17 cellular contexts compared by ENCODE assay signal in genomic region chr2:10569460-10569859, GRCh38.
DNase-seq lines count a peak whose midpoint lies in the region; ATAC-seq and TF ChIP-seq lines count a peak whose summit lies in the region.
"Had no signal": no experiment of that assay in that cellular context is flagged by ENCODE, and none has a peak within 500 bp of the region (broad histone marks: within the 10 kb centered on the region; RNA-seq: fewer than 3 reads in every experiment).

No MANE protein-coding gene starts in this region.

- H3F3A ChIP-seq in GM23338 (replicated peaks; ENCODE audit: low read depth) (no peaks in the 10 kb centered on the region), neural progenitor cell (ENCODE audit: low read depth) (no peaks in the 10 kb centered on the region)

- no peaks in the 10 kb centered on the region for H3K9me2 ChIP-seq in GM23338 (ENCODE audit: insufficient read depth)

- H3K9me3 Mint-ChIP-seq in activated naive CD4-positive, alpha-beta T cell treated with anti-CD3 and anti-CD28 coated beads, Interleukin-2, amount 10 ng/mL, durations not matched to agents 7 days and 5 days: no peaks in the 10 kb centered on the region
- H3K9me3 Mint-ChIP-seq in GM23338 (no peaks in the 10 kb centered on the region), neural progenitor cell (no peaks in the 10 kb centered on the region)
- no peaks in the 10 kb centered on the region for H3K9me3 Mint-ChIP-seq in activated naive CD8-positive, alpha-beta T cell treated with anti-CD3 and anti-CD28 coated beads for 36 hours
- H3K9me3 Mint-ChIP-seq: CD4-positive, alpha-beta T cell had no signal

- no peak for TF ChIP-seq CTCF in GM23338 (conservative IDR thresholded peaks at IDR 0.05; ENCODE audit: low read depth in 2 of 2)
- no peak for TF ChIP-seq CTCF in neural progenitor cell (IDR thresholded peaks at IDR 0.05)
- TF ChIP-seq CTCF in brain microvascular endothelial cell (IDR thresholded peaks at IDR 0.05; ENCODE audit: low read depth, low read length, missing control alignments): no peak

- no peaks in the 10 kb centered on the region for H3K9me3 ChIP-seq in neural progenitor cell (ENCODE audit: low read depth)

- H3K36me3 ChIP-seq in GM23338 (ENCODE audit: insufficient read depth) (peaks cover 11% of the 10 kb centered on the region; the same call in 1 of the 2 replicates), neural progenitor cell (no peaks in the 10 kb centered on the region), brain microvascular endothelial cell (replicated peaks) (peaks cover 10% of the 10 kb centered on the region)

- in situ Hi-C loops in brain microvascular endothelial cell (cut with HindIII; ENCODE audit: low pct_ligation_motif_present, low sequenced_read_pairs): no loop called here

- H3K27ac ChIP-seq in GM23338 (ENCODE audit: low read depth): no peak overlapping the region
- H3K27ac ChIP-seq in neural progenitor cell: no peak overlapping the region
- H3K27ac ChIP-seq in brain microvascular endothelial cell: no peak overlapping the region
- H3K27ac ChIP-seq: GM23248 had no signal

- H3K79me2 ChIP-seq in GM23338 (replicated peaks; ENCODE audit: insufficient read depth): no peaks in the 10 kb centered on the region
- H3K79me2 ChIP-seq in neural progenitor cell (ENCODE audit: low read depth): no peaks in the 10 kb centered on the region

- H3K4me2 ChIP-seq in GM23338: no peak overlapping the region
- no peak overlapping the region for H3K4me2 ChIP-seq in neural progenitor cell

- peak overlapping the region; percentile 26 for H3K27ac Mint-ChIP-seq in activated naive CD4-positive, alpha-beta T cell treated with anti-CD3 and anti-CD28 coated beads, Interleukin-2, amount 10 ng/mL, durations not matched to agents 7 days and 5 days
- H3K27ac Mint-ChIP-seq in GM23338 (no peak overlapping the region), neural progenitor cell (peak overlapping the region; percentile 47)
- peak overlapping the region; percentile 6 for H3K27ac Mint-ChIP-seq in activated naive CD8-positive, alpha-beta T cell treated with anti-CD3 and anti-CD28 coated beads for 36 hours
- H3K27ac Mint-ChIP-seq: CD4-positive, alpha-beta T cell had no signal

- H2AFZ ChIP-seq in GM23338: no peak overlapping the region
- H2AFZ ChIP-seq in neural progenitor cell (replicated peaks): no peak overlapping the region
- H2AFZ ChIP-seq: GM23248 had no signal

- peaks cover 24% of the 10 kb centered on the region for H3K36me3 Mint-ChIP-seq in activated naive CD4-positive, alpha-beta T cell treated with anti-CD3 and anti-CD28 coated beads, Interleukin-2, amount 10 ng/mL, durations not matched to agents 7 days and 5 days
- H3K36me3 Mint-ChIP-seq in GM23338 (ENCODE audit: low read depth) (peaks cover 16% of the 10 kb centered on the region; the same call in 2 of the 3 replicates), neural progenitor cell (peaks cover 28% of the 10 kb centered on the region)
- peaks cover 29% of the 10 kb centered on the region for H3K36me3 Mint-ChIP-seq in activated naive CD8-positive, alpha-beta T cell treated with anti-CD3 and anti-CD28 coated beads for 36 hours

- no peaks in the 10 kb centered on the region for H3K27me3 ChIP-seq in GM23338 (ENCODE audit: insufficient read depth)
- no peaks in the 10 kb centered on the region for H3K27me3 ChIP-seq in neural progenitor cell
- no peaks in the 10 kb centered on the region for H3K27me3 ChIP-seq in brain microvascular endothelial cell (replicated peaks)

- H3K4me1 ChIP-seq in GM23338 (ENCODE audit: insufficient read depth) (no peaks in the 10 kb centered on the region), neural progenitor cell (peaks cover 16% of the 10 kb centered on the region)

- CTCF ChIA-PET in activated naive CD4-positive, alpha-beta T cell treated with anti-CD3 and anti-CD28 coated beads, Interleukin-2, amount 10 ng/mL, durations not matched to agents 7 days and 5 days (lab: Charles Lee): interaction anchor here (1.2 kb wide), 1 partner anchor 10 kb away, joined by 5 read pairs; no protein-coding TSS in a partner anchor

- ATAC-seq in GM23338: peak; percentile 51
- no peak for ATAC-seq in HG02884 (IDR thresholded peaks at IDR 0.05; ENCODE audit: unreplicated experiment)
- ATAC-seq: PC-3, Right ventricle myocardium inferior had no signal

- no peak overlapping the region for H3K9ac ChIP-seq in neural progenitor cell
- H3K9ac ChIP-seq: GM23248 had no signal

- H3K4me1 Mint-ChIP-seq in activated naive CD4-positive, alpha-beta T cell treated with anti-CD3 and anti-CD28 coated beads, Interleukin-2, amount 10 ng/mL, durations not matched to agents 7 days and 5 days: peaks cover 18% of the 10 kb centered on the region
- H3K4me1 Mint-ChIP-seq in GM23338 (peaks cover 8% of the 10 kb centered on the region), neural progenitor cell (peaks cover 18% of the 10 kb centered on the region)
- no peaks in the 10 kb centered on the region for H3K4me1 Mint-ChIP-seq in activated naive CD8-positive, alpha-beta T cell treated with anti-CD3 and anti-CD28 coated beads for 36 hours

- no peak for DNase-seq in activated naive CD4-positive, alpha-beta T cell treated with anti-CD3 and anti-CD28 coated beads, Interleukin-2, amount 10 ng/mL, durations not matched to agents 7 days and 5 days
- DNase-seq in activated naive CD4-positive, alpha-beta T cell (lab: John Stamatoyannopoulos, UW): no peak
- DNase-seq in GM23338 (ENCODE audit: low spot score) (no peak), neural progenitor cell (ENCODE audit: low spot score) (no peak), brain microvascular endothelial cell (no peak), AG20443 (ENCODE audit: low spot score) (no peak)
- no peak for DNase-seq in activated naive CD8-positive, alpha-beta T cell treated with anti-CD3 and anti-CD28 coated beads for 36 hours
- DNase-seq: CD4-positive, alpha-beta T cell; GF-D8; GM23248; NCI-H187 treated with DMSO at 0.1 percent for 48 hours; NCI-H2171; NCI-H446 treated with DMSO at 0.1 percent for 48 hours; NCI-H748 treated with DMSO at 0.1 percent for 48 hours; PC-3 had no signal

- H4K20me1 ChIP-seq in GM23338 (replicated peaks; ENCODE audit: insufficient read depth) (no peaks in the 10 kb centered on the region; the same call in 1 of the 2 replicates), neural progenitor cell (ENCODE audit: low read depth) (no peaks in the 10 kb centered on the region)

- H3K27me3 Mint-ChIP-seq in activated naive CD4-positive, alpha-beta T cell treated with anti-CD3 and anti-CD28 coated beads, Interleukin-2, amount 10 ng/mL, durations not matched to agents 7 days and 5 days: no peaks in the 10 kb centered on the region
- peaks cover 9% of the 10 kb centered on the region for H3K27me3 Mint-ChIP-seq in GM23338 (ENCODE audit: insufficient read depth, low read depth, poor library complexity)
- H3K27me3 Mint-ChIP-seq in activated naive CD8-positive, alpha-beta T cell treated with anti-CD3 and anti-CD28 coated beads for 36 hours: no peaks in the 10 kb centered on the region
- H3K27me3 Mint-ChIP-seq in neural progenitor cell (ENCODE audit: insufficient read depth, low read depth): peaks cover 2% of the 10 kb centered on the region
- H3K27me3 Mint-ChIP-seq: CD4-positive, alpha-beta T cell had no signal

- no peak overlapping the region for H3K4me3 ChIP-seq in GM23338
- no peak overlapping the region for H3K4me3 ChIP-seq in neural progenitor cell
- no peak overlapping the region for H3K4me3 ChIP-seq in brain microvascular endothelial cell (ENCODE audit: low read depth, low read length)
- H3K4me3 ChIP-seq: GM23248 had no signal

- no peak overlapping the region for H3K4me3 Mint-ChIP-seq in activated naive CD4-positive, alpha-beta T cell treated with anti-CD3 and anti-CD28 coated beads, Interleukin-2, amount 10 ng/mL, durations not matched to agents 7 days and 5 days
- no peak overlapping the region for H3K4me3 Mint-ChIP-seq in GM23338
- no peak overlapping the region for H3K4me3 Mint-ChIP-seq in activated naive CD8-positive, alpha-beta T cell treated with anti-CD3 and anti-CD28 coated beads for 36 hours
- no peak overlapping the region for H3K4me3 Mint-ChIP-seq in neural progenitor cell
- H3K4me3 Mint-ChIP-seq: CD4-positive, alpha-beta T cell had no signal
